1 cellular context compared by ENCODE assay signal in genomic region chr1:206600527-206600926, GRCh38.
TF ChIP-seq lines count a peak whose summit lies in the region.

No MANE protein-coding gene starts in this region.

TF ChIP-seq in HepG2, 621 proteins besides CTCF, POLR2A, EP300 and RAD21 (continued from another document):
- TF ChIP-seq SYNCRIP (IDR thresholded peaks at IDR 0.05; ENCODE audit: insufficient read depth, low read depth, low read length) (no peak), SMAD3 (CRISPR knock-in tag; IDR thresholded peaks at IDR 0.05) (no peak)
